In the genomic region with DNA sequence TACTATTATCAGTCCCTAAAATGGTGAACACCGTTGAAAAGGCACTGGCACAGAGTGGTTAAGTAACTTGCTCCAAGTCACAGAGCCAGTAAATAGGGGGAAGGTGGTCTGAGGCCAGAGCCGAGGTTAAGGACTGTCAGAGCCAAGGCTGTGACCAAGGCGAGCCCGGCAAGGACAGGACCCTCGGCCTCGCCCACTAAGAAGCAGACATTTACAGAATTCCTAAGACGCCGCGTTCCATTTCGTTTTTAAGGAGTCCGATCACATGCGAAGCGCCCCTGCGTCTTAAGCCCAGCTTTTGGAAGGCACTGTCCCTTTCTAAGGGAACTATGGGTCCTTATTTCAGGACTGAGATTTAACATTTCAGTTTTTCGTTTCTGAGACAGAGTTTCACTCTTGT, we compare ENCODE assay signal across 1 cellular context.
A peak's percentile ranks its signal among the peaks of the same experiment; 100 is the strongest.
TF ChIP-seq lines count a peak whose summit lies in the region.

No MANE protein-coding gene starts in this region.

TF ChIP-seq in K562, 482 proteins besides CTCF, POLR2A, EP300 and RAD21 (continued from another document):
- TF ChIP-seq, protein P1, sequence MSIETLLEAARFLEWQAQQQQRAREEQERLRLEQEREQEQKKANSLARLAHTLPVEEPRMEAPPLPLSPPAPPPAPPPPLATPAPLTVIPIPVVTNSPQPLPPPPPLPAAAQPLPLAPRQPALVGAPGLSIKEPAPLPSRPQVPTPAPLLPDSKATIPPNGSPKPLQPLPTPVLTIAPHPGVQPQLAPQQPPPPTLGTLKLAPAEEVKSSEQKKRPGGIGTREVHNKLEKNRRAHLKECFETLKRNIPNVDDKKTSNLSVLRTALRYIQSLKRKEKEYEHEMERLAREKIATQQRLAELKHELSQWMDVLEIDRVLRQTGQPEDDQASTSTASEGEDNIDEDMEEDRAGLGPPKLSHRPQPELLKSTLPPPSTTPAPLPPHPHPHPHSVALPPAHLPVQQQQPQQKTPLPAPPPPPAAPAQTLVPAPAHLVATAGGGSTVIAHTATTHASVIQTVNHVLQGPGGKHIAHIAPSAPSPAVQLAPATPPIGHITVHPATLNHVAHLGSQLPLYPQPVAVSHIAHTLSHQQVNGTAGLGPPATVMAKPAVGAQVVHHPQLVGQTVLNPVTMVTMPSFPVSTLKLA (conservative IDR thresholded peaks at IDR 0.05): 0 out of 4 replicates have a peak, but pooled peaks of 1 of the 2 experiments have one; percentile 11
- no peak for TF ChIP-seq CBX8 (IDR thresholded peaks at IDR 0.05; ENCODE audit: borderline replicate concordance, extremely low read depth, low read depth, low read length, poor library complexity, severe bottlenecking)
- no peak for TF ChIP-seq ZFX (CRISPR knock-in tag; IDR thresholded peaks at IDR 0.05)
- TF ChIP-seq ZNF76 (CRISPR knock-in tag; IDR thresholded peaks at IDR 0.05; ENCODE audit: borderline replicate concordance): no peak
- peak; percentile 24; the same call in 1 of the 2 replicates for TF ChIP-seq BRD4 (IDR thresholded peaks at IDR 0.05)
- TF ChIP-seq POLR2G (IDR thresholded peaks at IDR 0.05; ENCODE audit: low read depth, low read length): no peak
- 0 out of 2 replicates have a peak, but pooled peaks have one; percentile 37 for TF ChIP-seq CBFB (CRISPR knock-in tag; IDR thresholded peaks at IDR 0.05)
- TF ChIP-seq, protein P2, sequence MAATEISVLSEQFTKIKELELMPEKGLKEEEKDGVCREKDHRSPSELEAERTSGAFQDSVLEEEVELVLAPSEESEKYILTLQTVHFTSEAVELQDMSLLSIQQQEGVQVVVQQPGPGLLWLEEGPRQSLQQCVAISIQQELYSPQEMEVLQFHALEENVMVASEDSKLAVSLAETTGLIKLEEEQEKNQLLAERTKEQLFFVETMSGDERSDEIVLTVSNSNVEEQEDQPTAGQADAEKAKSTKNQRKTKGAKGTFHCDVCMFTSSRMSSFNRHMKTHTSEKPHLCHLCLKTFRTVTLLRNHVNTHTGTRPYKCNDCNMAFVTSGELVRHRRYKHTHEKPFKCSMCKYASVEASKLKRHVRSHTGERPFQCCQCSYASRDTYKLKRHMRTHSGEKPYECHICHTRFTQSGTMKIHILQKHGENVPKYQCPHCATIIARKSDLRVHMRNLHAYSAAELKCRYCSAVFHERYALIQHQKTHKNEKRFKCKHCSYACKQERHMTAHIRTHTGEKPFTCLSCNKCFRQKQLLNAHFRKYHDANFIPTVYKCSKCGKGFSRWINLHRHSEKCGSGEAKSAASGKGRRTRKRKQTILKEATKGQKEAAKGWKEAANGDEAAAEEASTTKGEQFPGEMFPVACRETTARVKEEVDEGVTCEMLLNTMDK (IDR thresholded peaks at IDR 0.05; ENCODE audit: borderline replicate concordance, insufficient read depth, low read depth, low read length, poor library complexity, severe bottlenecking): no peak
- TF ChIP-seq SMARCA5 (IDR thresholded peaks at IDR 0.05): 0 out of 2 replicates have a peak, but pooled peaks have one; percentile 44
- TF ChIP-seq, protein P3, sequence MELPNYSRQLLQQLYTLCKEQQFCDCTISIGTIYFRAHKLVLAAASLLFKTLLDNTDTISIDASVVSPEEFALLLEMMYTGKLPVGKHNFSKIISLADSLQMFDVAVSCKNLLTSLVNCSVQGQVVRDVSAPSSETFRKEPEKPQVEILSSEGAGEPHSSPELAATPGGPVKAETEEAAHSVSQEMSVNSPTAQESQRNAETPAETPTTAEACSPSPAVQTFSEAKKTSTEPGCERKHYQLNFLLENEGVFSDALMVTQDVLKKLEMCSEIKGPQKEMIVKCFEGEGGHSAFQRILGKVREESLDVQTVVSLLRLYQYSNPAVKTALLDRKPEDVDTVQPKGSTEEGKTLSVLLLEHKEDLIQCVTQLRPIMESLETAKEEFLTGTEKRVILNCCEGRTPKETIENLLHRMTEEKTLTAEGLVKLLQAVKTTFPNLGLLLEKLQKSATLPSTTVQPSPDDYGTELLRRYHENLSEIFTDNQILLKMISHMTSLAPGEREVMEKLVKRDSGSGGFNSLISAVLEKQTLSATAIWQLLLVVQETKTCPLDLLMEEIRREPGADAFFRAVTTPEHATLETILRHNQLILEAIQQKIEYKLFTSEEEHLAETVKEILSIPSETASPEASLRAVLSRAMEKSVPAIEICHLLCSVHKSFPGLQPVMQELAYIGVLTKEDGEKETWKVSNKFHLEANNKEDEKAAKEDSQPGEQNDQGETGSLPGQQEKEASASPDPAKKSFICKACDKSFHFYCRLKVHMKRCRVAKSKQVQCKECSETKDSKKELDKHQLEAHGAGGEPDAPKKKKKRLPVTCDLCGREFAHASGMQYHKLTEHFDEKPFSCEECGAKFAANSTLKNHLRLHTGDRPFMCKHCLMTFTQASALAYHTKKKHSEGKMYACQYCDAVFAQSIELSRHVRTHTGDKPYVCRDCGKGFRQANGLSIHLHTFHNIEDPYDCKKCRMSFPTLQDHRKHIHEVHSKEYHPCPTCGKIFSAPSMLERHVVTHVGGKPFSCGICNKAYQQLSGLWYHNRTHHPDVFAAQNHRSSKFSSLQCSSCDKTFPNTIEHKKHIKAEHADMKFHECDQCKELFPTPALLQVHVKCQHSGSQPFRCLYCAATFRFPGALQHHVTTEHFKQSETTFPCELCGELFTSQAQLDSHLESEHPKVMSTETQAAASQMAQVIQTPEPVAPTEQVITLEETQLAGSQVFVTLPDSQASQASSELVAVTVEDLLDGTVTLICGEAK (IDR thresholded peaks at IDR 0.05): 0 out of 2 replicates have a peak, but pooled peaks have one; percentile 20
- TF ChIP-seq, protein P3 (CRISPR knock-in tag; IDR thresholded peaks at IDR 0.05): no peak
- TF ChIP-seq ZKSCAN1 (IDR thresholded peaks at IDR 0.05; ENCODE audit: low read depth, low read length): no peak
- no peak for TF ChIP-seq BRCA1 (IDR thresholded peaks at IDR 0.05)
- TF ChIP-seq BRCA1 (CRISPR knock-in tag; IDR thresholded peaks at IDR 0.05): no peak
- TF ChIP-seq TEAD1 (CRISPR knock-in tag; IDR thresholded peaks at IDR 0.05): 0 out of 4 replicates have a peak, but pooled peaks of 1 of the 2 experiments have one; percentile 52
- no peak for TF ChIP-seq CREB1 (IDR thresholded peaks at IDR 0.05)
- no peak for TF ChIP-seq CREB1 (CRISPR knock-in tag; IDR thresholded peaks at IDR 0.05)
- TF ChIP-seq WHSC1 (IDR thresholded peaks at IDR 0.05; ENCODE audit: low read length): no peak
- TF ChIP-seq FOXA3 (CRISPR knock-in tag; conservative IDR thresholded peaks at IDR 0.05 in 1 of 2, IDR thresholded peaks at IDR 0.05 in 1 of 2): 0 out of 4 replicates have a peak, but pooled peaks of 1 of the 2 experiments have one; percentile 9
- no peak for TF ChIP-seq SAP30 (IDR thresholded peaks at IDR 0.05; ENCODE audit: borderline replicate concordance, insufficient read depth, low read depth, low read length, poor library complexity, severe bottlenecking)
- no peak for TF ChIP-seq ZBTB7A (IDR thresholded peaks at IDR 0.05; ENCODE audit: borderline replicate concordance, control insufficient read depth, low read depth, low read length)
- TF ChIP-seq FOXP1 (CRISPR knock-in tag; IDR thresholded peaks at IDR 0.05): peak; percentile 51; the same call in 1 of the 2 replicates
- peak; percentile 57 for TF ChIP-seq RBM25 (IDR thresholded peaks at IDR 0.05; ENCODE audit: low read depth, low read length, severe bottlenecking)
- TF ChIP-seq, protein P4, sequence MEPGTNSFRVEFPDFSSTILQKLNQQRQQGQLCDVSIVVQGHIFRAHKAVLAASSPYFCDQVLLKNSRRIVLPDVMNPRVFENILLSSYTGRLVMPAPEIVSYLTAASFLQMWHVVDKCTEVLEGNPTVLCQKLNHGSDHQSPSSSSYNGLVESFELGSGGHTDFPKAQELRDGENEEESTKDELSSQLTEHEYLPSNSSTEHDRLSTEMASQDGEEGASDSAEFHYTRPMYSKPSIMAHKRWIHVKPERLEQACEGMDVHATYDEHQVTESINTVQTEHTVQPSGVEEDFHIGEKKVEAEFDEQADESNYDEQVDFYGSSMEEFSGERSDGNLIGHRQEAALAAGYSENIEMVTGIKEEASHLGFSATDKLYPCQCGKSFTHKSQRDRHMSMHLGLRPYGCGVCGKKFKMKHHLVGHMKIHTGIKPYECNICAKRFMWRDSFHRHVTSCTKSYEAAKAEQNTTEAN (CRISPR knock-in tag; IDR thresholded peaks at IDR 0.05): no peak
- no peak for TF ChIP-seq MIER1 (IDR thresholded peaks at IDR 0.05; ENCODE audit: low read depth)
- no peak for TF ChIP-seq SPI1 (IDR thresholded peaks at IDR 0.05; ENCODE audit: borderline replicate concordance, low read depth, low read length)
- TF ChIP-seq, protein P5, sequence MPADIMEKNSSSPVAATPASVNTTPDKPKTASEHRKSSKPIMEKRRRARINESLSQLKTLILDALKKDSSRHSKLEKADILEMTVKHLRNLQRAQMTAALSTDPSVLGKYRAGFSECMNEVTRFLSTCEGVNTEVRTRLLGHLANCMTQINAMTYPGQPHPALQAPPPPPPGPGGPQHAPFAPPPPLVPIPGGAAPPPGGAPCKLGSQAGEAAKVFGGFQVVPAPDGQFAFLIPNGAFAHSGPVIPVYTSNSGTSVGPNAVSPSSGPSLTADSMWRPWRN (IDR thresholded peaks at IDR 0.05; ENCODE audit: low read depth): no peak
